In genomic region chr3:107684431-107684925, GRCh38 we compare ENCODE assay signal across 21 cellular contexts.
A peak's percentile ranks its signal among the peaks of the same experiment; 100 is the strongest.
DNase-seq lines count a peak whose midpoint lies in the region; ATAC-seq, FAIRE-seq and TF ChIP-seq lines count a peak whose summit lies in the region.
"Had no signal": no experiment of that assay in that cellular context is flagged by ENCODE, and none has a peak within 500 bp of the region (broad histone marks: within the 10 kb centered on the region; RNA-seq: fewer than 3 reads in every experiment).

No MANE protein-coding gene starts in this region.

- 18% methylated on average over 5 of the region's 5 CpGs for WGBS in HepG2 (ENCODE audit: low lambda C conversion rate)
- WGBS in right lobe of liver (ENCODE audit: insufficient coverage, low coverage, low lambda C conversion rate, missing lambda C conversion rate), result 52% methylated on average over 5 of the region's 5 CpGs

- peak overlapping the region; percentile 19; the same call in 1 of the 2 replicates for H3K4me2 ChIP-seq in HepG2 (ENCODE audit: low read depth, low read length)

- no peaks in the 10 kb centered on the region for H4K20me1 ChIP-seq in HepG2 (ENCODE audit: insufficient read depth, low read length)

- POLR2A ChIA-PET in HepG2 (lab: Yijun Ruan, JAX), result interaction anchor here (1.2 kb wide), 1 partner anchor 13 kb away, joined by 3 read pairs; no protein-coding TSS in a partner anchor

- intact Hi-C loops in HepG2 (cut with micrococcal nuclease; ENCODE audit: unreplicated experiment) (no loop called here), right lobe of liver (cut with DNase I) (no loop called here), left ventricle myocardium inferior (cut with micrococcal nuclease) (no loop called here)

- CTCF ChIA-PET in HepG2 (lab: Yijun Ruan, JAX; ENCODE audit: low intra/inter-chr PET ratio, low total read pairs), result no interaction called here

- H3K9me3 ChIP-seq in HepG2 (ENCODE audit: low read length) (peaks cover 12% of the 10 kb centered on the region), right lobe of liver (no peaks in the 10 kb centered on the region), left ventricle myocardium inferior (replicated peaks) (no peaks in the 10 kb centered on the region)
- H3K9me3 ChIP-seq: ascending aorta, gastrocnemius medialis, SJSA1 had no signal

- no peaks in the 10 kb centered on the region for H3K27me3 Mint-ChIP-seq in type B pancreatic cell

- ATAC-seq in HepG2 (peak; percentile 85), right lobe of liver (no peak)
- ATAC-seq: gastrocnemius medialis; left colon; stimulated activated naive CD8-positive, alpha-beta T cell treated with anti-CD3 and anti-CD28 coated beads, Interleukin-15, Interleukin-2, amounts not matched to agents 100 U/mL and 50 U/mL, for 24 hours had no signal

- H3K4me1 ChIP-seq in HepG2 (ENCODE audit: insufficient read depth, low read length) (peaks cover 85% of the 10 kb centered on the region), right lobe of liver (peaks cover 0 to 4% (median 0%) of the 10 kb centered on the region in 4 donors), left ventricle myocardium inferior (peaks cover 64% of the 10 kb centered on the region)

- TF ChIP-seq CTCF in HepG2 (CRISPR knock-in tag; IDR thresholded peaks at IDR 0.05) (no peak), right lobe of liver (IDR thresholded peaks at IDR 0.05) (no peak), left ventricle myocardium inferior (IDR thresholded peaks at IDR 0.05; ENCODE audit: borderline replicate concordance) (no peak), type B pancreatic cell (conservative IDR thresholded peaks at IDR 0.05) (no peak)

- no peaks in the 10 kb centered on the region for H3K27me3 ChIP-seq in HepG2 (ENCODE audit: control insufficient read depth in 1 of 2, insufficient read depth in 2 of 2, low read length in 2 of 2)
- no peaks in the 10 kb centered on the region for H3K27me3 ChIP-seq in right lobe of liver
- no peaks in the 10 kb centered on the region for H3K27me3 ChIP-seq in left ventricle myocardium inferior (ENCODE audit: low read depth)
- H3K27me3 ChIP-seq: ascending aorta, gastrocnemius medialis, SJSA1 had no signal

- H3K27ac ChIP-seq in HepG2 (ENCODE audit: extremely low read length, insufficient read depth, low read length), result peak overlapping the region; percentile 69
- H3K27ac ChIP-seq in right lobe of liver, result no peak overlapping the region
- peak overlapping the region; percentile 68 for H3K27ac ChIP-seq in left ventricle myocardium inferior (replicated peaks)
- H3K27ac ChIP-seq: gastrocnemius medialis, GM23248, SJSA1 had no signal

- TF ChIP-seq EP300 in HepG2 (IDR thresholded peaks at IDR 0.05; ENCODE audit: low read depth in 2 of 2, low read length in 2 of 2) (peak in 1 of 2 experiments; percentile 95; a peak in 2 of 4 replicates), HepG2 (CRISPR knock-in tag; IDR thresholded peaks at IDR 0.05; ENCODE audit: borderline replicate concordance) (peak; percentile 94)

- H3K79me2 ChIP-seq in HepG2 (ENCODE audit: insufficient read depth, low read length), result peaks cover 3% of the 10 kb centered on the region

- peak; percentile 79 for FAIRE-seq in HepG2 (lab: Jason Lieb, UNC)
- FAIRE-seq: G401.6 had no signal

- no peak for TF ChIP-seq RAD21 in HepG2 (CRISPR knock-in tag; IDR thresholded peaks at IDR 0.05)

- H3K4me1 Mint-ChIP-seq in type B pancreatic cell (ENCODE audit: unreplicated experiment), result peaks cover 29% of the 10 kb centered on the region

- in situ Hi-C loops in HepG2 (cut with HindIII; ENCODE audit: extremely low pct_ligation_motif_present, low pct_unique_long_range_greater_than_20kb), result no loop called here

- TF ChIP-seq POLR2A in HepG2 (IDR thresholded peaks at IDR 0.05; ENCODE audit: insufficient read depth in 1 of 2, low read depth in 2 of 2, low read length in 2 of 2) (no peak), right lobe of liver (IDR thresholded peaks at IDR 0.05) (no peak)

- H3K36me3 Mint-ChIP-seq in type B pancreatic cell, result peaks cover 6% of the 10 kb centered on the region
- H3K36me3 Mint-ChIP-seq: natural killer cell had no signal

- BruUV-seq in HepG2 (replicated peaks; lab: Mats Ljungman, UMichigan), result no TSS peak

- H3K4me3 ChIP-seq in HepG2 (replicated peaks in 1 of 3; ENCODE audit: insufficient read depth in 1 of 3, low read depth in 2 of 3, low read length in 3 of 3) (no peak overlapping the region), right lobe of liver (no peak overlapping the region), left ventricle myocardium inferior (no peak overlapping the region)
- H3K4me3 ChIP-seq: ascending aorta, gastrocnemius medialis, GM23248, SJSA1 had no signal

- DNase-seq in HepG2 (ENCODE audit: low spot score), result peak; percentile 93
- no peak for DNase-seq in right lobe of liver
- DNase-seq in UCSD-AML1 (lab: John Stamatoyannopoulos, UW; ENCODE audit: unreplicated experiment), result peak; percentile 7
- DNase-seq in left ventricle myocardium inferior, result no peak
- DNase-seq in type B pancreatic cell (ENCODE audit: extremely low spot score, unreplicated experiment), result no peak
- no peak for DNase-seq in NCI-H82 treated with DMSO at 0.1 percent for 48 hours (lab: John Stamatoyannopoulos, UW; ENCODE audit: unreplicated experiment)
- no peak for DNase-seq in NK-92 treated with Interleukin-12 subunit alpha and Interleukin-12 subunit beta, amount 100 ng/mL, for 24 hours (lab: John Stamatoyannopoulos, UW)
- DNase-seq in NCI-H1048 (lab: John Stamatoyannopoulos, UW), result no peak
- DNase-seq: activated CD8-positive, alpha-beta memory T cell treated with anti-CD3 and anti-CD28 coated beads, Interleukin-2, amount 50 U/mL, for 48 hours; AML-193; gastrocnemius medialis; GM23248; Karpas-422; left colon; natural killer cell; NCI-H187 treated with DMSO at 0.1 percent for 48 hours; retina; stimulated activated naive CD8-positive, alpha-beta T cell treated with anti-CD3 and anti-CD28 coated beads, Interleukin-15, Interleukin-2, amounts not matched to agents 100 U/mL and 50 U/mL, for 24 hours had no signal

- no peaks in the 10 kb centered on the region; a peak in 1 of 5 replicates for H3K36me3 ChIP-seq in HepG2 (replicated peaks in 1 of 2; ENCODE audit: control insufficient read depth in 1 of 2, insufficient read depth in 2 of 2, low read length in 2 of 2)
- H3K36me3 ChIP-seq in right lobe of liver, result no peaks in the 10 kb centered on the region
- no peaks in the 10 kb centered on the region for H3K36me3 ChIP-seq in left ventricle myocardium inferior
- H3K36me3 ChIP-seq: ascending aorta, gastrocnemius medialis, SJSA1 had no signal

- peak overlapping the region; percentile 51 for H3K27ac Mint-ChIP-seq in type B pancreatic cell

- H3K4me3 Mint-ChIP-seq in type B pancreatic cell, result no peak overlapping the region
- H3K4me3 Mint-ChIP-seq: natural killer cell had no signal

- peak overlapping the region; percentile 57 for H3K9ac ChIP-seq in HepG2 (ENCODE audit: insufficient read depth, low read depth, low read length)
- H3K9ac ChIP-seq: GM23248 had no signal

- peaks cover 10% of the 10 kb centered on the region for H3K9me3 Mint-ChIP-seq in type B pancreatic cell
- H3K9me3 Mint-ChIP-seq: natural killer cell had no signal

- H2AFZ ChIP-seq in HepG2 (ENCODE audit: low read length), result no peak overlapping the region
- H2AFZ ChIP-seq: GM23248 had no signal

TF ChIP-seq in HepG2, 621 proteins besides CTCF, POLR2A, EP300 and RAD21 (continues in another document):
- TF ChIP-seq SOX13 (IDR thresholded peaks at IDR 0.05), result peak; percentile 75
- TF ChIP-seq SOX13 (CRISPR knock-in tag; conservative IDR thresholded peaks at IDR 0.05 in 1 of 2, IDR thresholded peaks at IDR 0.05 in 1 of 2), result peak in 1 of 2 experiments; percentile 88; a peak in 2 of 4 replicates
- no peak for TF ChIP-seq U2AF2 (IDR thresholded peaks at IDR 0.05; ENCODE audit: low read depth, low read length)
- no peak for TF ChIP-seq KMT2A (CRISPR knock-in tag; IDR thresholded peaks at IDR 0.05)
- TF ChIP-seq ZNF124 (CRISPR knock-in tag; IDR thresholded peaks at IDR 0.05), result no peak
- no peak for TF ChIP-seq ZNF280D (CRISPR knock-in tag; IDR thresholded peaks at IDR 0.05)
- TF ChIP-seq RFX1 (IDR thresholded peaks at IDR 0.05), result peak; percentile 34; the same call in 1 of the 2 replicates
- TF ChIP-seq ATM (IDR thresholded peaks at IDR 0.05; ENCODE audit: borderline replicate concordance), result no peak
- TF ChIP-seq ZFP36L1 (CRISPR knock-in tag; IDR thresholded peaks at IDR 0.05), result peak; percentile 65; the same call in 1 of the 2 replicates
- no peak for TF ChIP-seq ZNF776 (CRISPR knock-in tag; IDR thresholded peaks at IDR 0.05)
- no peak for TF ChIP-seq ZFX (CRISPR knock-in tag; IDR thresholded peaks at IDR 0.05; ENCODE audit: low read depth)
- no peak for TF ChIP-seq GABPA (IDR thresholded peaks at IDR 0.05; ENCODE audit: low read depth, low read length)
- peak; percentile 47; the same call in 1 of the 2 replicates for TF ChIP-seq GABPA (CRISPR knock-in tag; IDR thresholded peaks at IDR 0.05; ENCODE audit: low read depth)
- no peak for TF ChIP-seq PAWR (CRISPR knock-in tag; IDR thresholded peaks at IDR 0.05; ENCODE audit: borderline replicate concordance)

Comparison
In these comparisons a context has a peak if more than half of its experiments do, and no peak if none do; other contexts are left out.
1. DNase-seq: peak in HepG2 (single experiment) and UCSD-AML1 (single experiment); none in right lobe of liver (0 of 3), left ventricle myocardium inferior (single experiment), type B pancreatic cell (single experiment), NCI-H82 treated with DMSO at 0.1 percent for 48 hours (single experiment), NK-92 treated with Interleukin-12 subunit alpha and Interleukin-12 subunit beta, amount 100 ng/mL, for 24 hours (single experiment) and NCI-H1048 (single experiment).
2. H3K27ac ChIP-seq: peak in HepG2 (single experiment) and left ventricle myocardium inferior (single experiment); none in right lobe of liver (0 of 3).